1 cellular context compared by ENCODE assay signal in genomic region chr16:10870137-10870776, GRCh38.
TF ChIP-seq lines count a peak whose summit lies in the region.

No MANE protein-coding gene starts in this region.

TF ChIP-seq in HepG2, 621 proteins besides CTCF, POLR2A, EP300 and RAD21 (continued from another document and continues in another):
- TF ChIP-seq RBM22 (optimal IDR thresholded peaks at IDR 0.05; ENCODE audit: low read length) (no peak), ZNF839 (CRISPR knock-in tag; IDR thresholded peaks at IDR 0.05; ENCODE audit: borderline replicate concordance) (no peak), ZNF576 (CRISPR knock-in tag; IDR thresholded peaks at IDR 0.05) (no peak), ESRRA (CRISPR knock-in tag; IDR thresholded peaks at IDR 0.05; ENCODE audit: low read depth) (no peak), ZNF441 (CRISPR knock-in tag; IDR thresholded peaks at IDR 0.05; ENCODE audit: borderline replicate concordance) (0 out of 2 replicates have a peak, but pooled peaks have one; percentile 8), ZNF777 (CRISPR knock-in tag; IDR thresholded peaks at IDR 0.05) (no peak), ATF4 (CRISPR knock-in tag; IDR thresholded peaks at IDR 0.05) (no peak), HNF1A (IDR thresholded peaks at IDR 0.05; ENCODE audit: low read depth) (no peak), HNF1A (CRISPR knock-in tag; IDR thresholded peaks at IDR 0.05; ENCODE audit: borderline replicate concordance) (no peak), ZFP82 (CRISPR knock-in tag; IDR thresholded peaks at IDR 0.05; ENCODE audit: borderline replicate concordance) (no peak), ZNF496 (CRISPR knock-in tag; IDR thresholded peaks at IDR 0.05; ENCODE audit: insufficient replicate concordance) (no peak), ZFY (CRISPR knock-in tag; IDR thresholded peaks at IDR 0.05) (no peak), EEA1 (CRISPR knock-in tag; IDR thresholded peaks at IDR 0.05; ENCODE audit: borderline replicate concordance) (no peak), ZKSCAN5 (CRISPR knock-in tag; IDR thresholded peaks at IDR 0.05) (no peak), MAF1 (CRISPR knock-in tag; IDR thresholded peaks at IDR 0.05; ENCODE audit: borderline replicate concordance) (0 out of 2 replicates have a peak, but pooled peaks have one; percentile 35), KDM6A (CRISPR knock-in tag; IDR thresholded peaks at IDR 0.05; ENCODE audit: low read depth) (peak; percentile 88), SAP130 (CRISPR knock-in tag; IDR thresholded peaks at IDR 0.05; ENCODE audit: low read depth) (peak; percentile 34; the same call in 1 of the 2 replicates), ZBTB7A (CRISPR knock-in tag; IDR thresholded peaks at IDR 0.05) (0 out of 2 replicates have a peak, but pooled peaks have one; percentile 24), ELF3 (CRISPR knock-in tag; IDR thresholded peaks at IDR 0.05) (peak; percentile 71; the same call in 1 of the 2 replicates), PREB (CRISPR knock-in tag; IDR thresholded peaks at IDR 0.05) (no peak), KDM1A (CRISPR knock-in tag; IDR thresholded peaks at IDR 0.05) (peak; percentile 82), STAT5B (CRISPR knock-in tag; IDR thresholded peaks at IDR 0.05) (no peak), ZNF7 (CRISPR knock-in tag; IDR thresholded peaks at IDR 0.05) (peak; percentile 85; the same call in 1 of the 2 replicates), TEAD3 (CRISPR knock-in tag; optimal IDR thresholded peaks at IDR 0.05; ENCODE audit: borderline replicate concordance) (peak; percentile 57), GABPA (IDR thresholded peaks at IDR 0.05; ENCODE audit: low read depth, low read length) (no peak), GABPA (CRISPR knock-in tag; IDR thresholded peaks at IDR 0.05; ENCODE audit: low read depth) (peak; percentile 58; the same call in 1 of the 2 replicates), ZNF772 (CRISPR knock-in tag; IDR thresholded peaks at IDR 0.05) (no peak), NCOA2 (CRISPR knock-in tag; IDR thresholded peaks at IDR 0.05) (0 out of 2 replicates have a peak, but pooled peaks have one; percentile 32), GATAD2A (CRISPR knock-in tag; IDR thresholded peaks at IDR 0.05) (peak; percentile 53; the same call in 1 of the 2 replicates), HOMEZ (CRISPR knock-in tag; IDR thresholded peaks at IDR 0.05; ENCODE audit: low read depth) (peak; percentile 20; the same call in 1 of the 2 replicates), SALL1 (CRISPR knock-in tag; IDR thresholded peaks at IDR 0.05) (peak; percentile 55; the same call in 1 of the 2 replicates), PAX8 (CRISPR knock-in tag; IDR thresholded peaks at IDR 0.05; ENCODE audit: borderline replicate concordance) (no peak), ISL2 (CRISPR knock-in tag; IDR thresholded peaks at IDR 0.05) (peak; percentile 56; the same call in 1 of the 2 replicates), SOX5 (CRISPR knock-in tag; IDR thresholded peaks at IDR 0.05; ENCODE audit: borderline replicate concordance) (no peak), NCOR1 (IDR thresholded peaks at IDR 0.05; ENCODE audit: borderline replicate concordance, low read length) (0 out of 2 replicates have a peak, but pooled peaks have one; percentile 26), FOXA3 (CRISPR knock-in tag; IDR thresholded peaks at IDR 0.05) (peak; percentile 79), NR2F2 (IDR thresholded peaks at IDR 0.05; ENCODE audit: borderline replicate concordance, low read depth) (0 out of 2 replicates have a peak, but pooled peaks have one; percentile 55)
- TF ChIP-seq, protein P1, sequence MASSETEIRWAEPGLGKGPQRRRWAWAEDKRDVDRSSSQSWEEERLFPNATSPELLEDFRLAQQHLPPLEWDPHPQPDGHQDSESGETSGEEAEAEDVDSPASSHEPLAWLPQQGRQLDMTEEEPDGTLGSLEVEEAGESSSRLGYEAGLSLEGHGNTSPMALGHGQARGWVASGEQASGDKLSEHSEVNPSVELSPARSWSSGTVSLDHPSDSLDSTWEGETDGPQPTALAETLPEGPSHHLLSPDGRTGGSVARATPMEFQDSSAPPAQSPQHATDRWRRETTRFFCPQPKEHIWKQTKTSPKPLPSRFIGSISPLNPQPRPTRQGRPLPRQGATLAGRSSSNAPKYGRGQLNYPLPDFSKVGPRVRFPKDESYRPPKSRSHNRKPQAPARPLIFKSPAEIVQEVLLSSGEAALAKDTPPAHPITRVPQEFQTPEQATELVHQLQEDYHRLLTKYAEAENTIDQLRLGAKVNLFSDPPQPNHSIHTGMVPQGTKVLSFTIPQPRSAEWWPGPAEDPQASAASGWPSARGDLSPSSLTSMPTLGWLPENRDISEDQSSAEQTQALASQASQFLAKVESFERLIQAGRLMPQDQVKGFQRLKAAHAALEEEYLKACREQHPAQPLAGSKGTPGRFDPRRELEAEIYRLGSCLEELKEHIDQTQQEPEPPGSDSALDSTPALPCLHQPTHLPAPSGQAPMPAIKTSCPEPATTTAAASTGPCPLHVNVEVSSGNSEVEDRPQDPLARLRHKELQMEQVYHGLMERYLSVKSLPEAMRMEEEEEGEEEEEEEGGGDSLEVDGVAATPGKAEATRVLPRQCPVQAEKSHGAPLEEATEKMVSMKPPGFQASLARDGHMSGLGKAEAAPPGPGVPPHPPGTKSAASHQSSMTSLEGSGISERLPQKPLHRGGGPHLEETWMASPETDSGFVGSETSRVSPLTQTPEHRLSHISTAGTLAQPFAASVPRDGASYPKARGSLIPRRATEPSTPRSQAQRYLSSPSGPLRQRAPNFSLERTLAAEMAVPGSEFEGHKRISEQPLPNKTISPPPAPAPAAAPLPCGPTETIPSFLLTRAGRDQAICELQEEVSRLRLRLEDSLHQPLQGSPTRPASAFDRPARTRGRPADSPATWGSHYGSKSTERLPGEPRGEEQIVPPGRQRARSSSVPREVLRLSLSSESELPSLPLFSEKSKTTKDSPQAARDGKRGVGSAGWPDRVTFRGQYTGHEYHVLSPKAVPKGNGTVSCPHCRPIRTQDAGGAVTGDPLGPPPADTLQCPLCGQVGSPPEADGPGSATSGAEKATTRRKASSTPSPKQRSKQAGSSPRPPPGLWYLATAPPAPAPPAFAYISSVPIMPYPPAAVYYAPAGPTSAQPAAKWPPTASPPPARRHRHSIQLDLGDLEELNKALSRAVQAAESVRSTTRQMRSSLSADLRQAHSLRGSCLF (CRISPR knock-in tag; IDR thresholded peaks at IDR 0.05; ENCODE audit: borderline replicate concordance): no peak
- TF ChIP-seq, protein P2, sequence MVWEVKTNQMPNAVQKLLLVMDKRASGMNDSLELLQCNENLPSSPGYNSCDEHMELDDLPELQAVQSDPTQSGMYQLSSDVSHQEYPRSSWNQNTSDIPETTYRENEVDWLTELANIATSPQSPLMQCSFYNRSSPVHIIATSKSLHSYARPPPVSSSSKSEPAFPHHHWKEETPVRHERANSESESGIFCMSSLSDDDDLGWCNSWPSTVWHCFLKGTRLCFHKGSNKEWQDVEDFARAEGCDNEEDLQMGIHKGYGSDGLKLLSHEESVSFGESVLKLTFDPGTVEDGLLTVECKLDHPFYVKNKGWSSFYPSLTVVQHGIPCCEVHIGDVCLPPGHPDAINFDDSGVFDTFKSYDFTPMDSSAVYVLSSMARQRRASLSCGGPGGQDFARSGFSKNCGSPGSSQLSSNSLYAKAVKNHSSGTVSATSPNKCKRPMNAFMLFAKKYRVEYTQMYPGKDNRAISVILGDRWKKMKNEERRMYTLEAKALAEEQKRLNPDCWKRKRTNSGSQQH (CRISPR knock-in tag; IDR thresholded peaks at IDR 0.05; ENCODE audit: low read depth): 0 out of 2 replicates have a peak, but pooled peaks have one; percentile 2
- TF ChIP-seq, protein P3, sequence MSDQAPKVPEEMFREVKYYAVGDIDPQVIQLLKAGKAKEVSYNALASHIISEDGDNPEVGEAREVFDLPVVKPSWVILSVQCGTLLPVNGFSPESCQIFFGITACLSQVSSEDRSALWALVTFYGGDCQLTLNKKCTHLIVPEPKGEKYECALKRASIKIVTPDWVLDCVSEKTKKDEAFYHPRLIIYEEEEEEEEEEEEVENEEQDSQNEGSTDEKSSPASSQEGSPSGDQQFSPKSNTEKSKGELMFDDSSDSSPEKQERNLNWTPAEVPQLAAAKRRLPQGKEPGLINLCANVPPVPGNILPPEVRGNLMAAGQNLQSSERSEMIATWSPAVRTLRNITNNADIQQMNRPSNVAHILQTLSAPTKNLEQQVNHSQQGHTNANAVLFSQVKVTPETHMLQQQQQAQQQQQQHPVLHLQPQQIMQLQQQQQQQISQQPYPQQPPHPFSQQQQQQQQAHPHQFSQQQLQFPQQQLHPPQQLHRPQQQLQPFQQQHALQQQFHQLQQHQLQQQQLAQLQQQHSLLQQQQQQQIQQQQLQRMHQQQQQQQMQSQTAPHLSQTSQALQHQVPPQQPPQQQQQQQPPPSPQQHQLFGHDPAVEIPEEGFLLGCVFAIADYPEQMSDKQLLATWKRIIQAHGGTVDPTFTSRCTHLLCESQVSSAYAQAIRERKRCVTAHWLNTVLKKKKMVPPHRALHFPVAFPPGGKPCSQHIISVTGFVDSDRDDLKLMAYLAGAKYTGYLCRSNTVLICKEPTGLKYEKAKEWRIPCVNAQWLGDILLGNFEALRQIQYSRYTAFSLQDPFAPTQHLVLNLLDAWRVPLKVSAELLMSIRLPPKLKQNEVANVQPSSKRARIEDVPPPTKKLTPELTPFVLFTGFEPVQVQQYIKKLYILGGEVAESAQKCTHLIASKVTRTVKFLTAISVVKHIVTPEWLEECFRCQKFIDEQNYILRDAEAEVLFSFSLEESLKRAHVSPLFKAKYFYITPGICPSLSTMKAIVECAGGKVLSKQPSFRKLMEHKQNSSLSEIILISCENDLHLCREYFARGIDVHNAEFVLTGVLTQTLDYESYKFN (CRISPR knock-in tag; conservative IDR thresholded peaks at IDR 0.05): peak; percentile 93
- TF ChIP-seq, protein P4, sequence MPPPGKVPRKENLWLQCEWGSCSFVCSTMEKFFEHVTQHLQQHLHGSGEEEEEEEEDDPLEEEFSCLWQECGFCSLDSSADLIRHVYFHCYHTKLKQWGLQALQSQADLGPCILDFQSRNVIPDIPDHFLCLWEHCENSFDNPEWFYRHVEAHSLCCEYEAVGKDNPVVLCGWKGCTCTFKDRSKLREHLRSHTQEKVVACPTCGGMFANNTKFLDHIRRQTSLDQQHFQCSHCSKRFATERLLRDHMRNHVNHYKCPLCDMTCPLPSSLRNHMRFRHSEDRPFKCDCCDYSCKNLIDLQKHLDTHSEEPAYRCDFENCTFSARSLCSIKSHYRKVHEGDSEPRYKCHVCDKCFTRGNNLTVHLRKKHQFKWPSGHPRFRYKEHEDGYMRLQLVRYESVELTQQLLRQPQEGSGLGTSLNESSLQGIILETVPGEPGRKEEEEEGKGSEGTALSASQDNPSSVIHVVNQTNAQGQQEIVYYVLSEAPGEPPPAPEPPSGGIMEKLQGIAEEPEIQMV (CRISPR knock-in tag; IDR thresholded peaks at IDR 0.05; ENCODE audit: low read depth): no peak
- TF ChIP-seq, protein P5, sequence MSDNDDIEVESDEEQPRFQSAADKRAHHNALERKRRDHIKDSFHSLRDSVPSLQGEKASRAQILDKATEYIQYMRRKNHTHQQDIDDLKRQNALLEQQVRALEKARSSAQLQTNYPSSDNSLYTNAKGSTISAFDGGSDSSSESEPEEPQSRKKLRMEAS (IDR thresholded peaks at IDR 0.05): 0 out of 2 replicates have a peak, but pooled peaks have one; percentile 46
